11 cellular contexts compared by ENCODE assay signal in the genomic region with DNA sequence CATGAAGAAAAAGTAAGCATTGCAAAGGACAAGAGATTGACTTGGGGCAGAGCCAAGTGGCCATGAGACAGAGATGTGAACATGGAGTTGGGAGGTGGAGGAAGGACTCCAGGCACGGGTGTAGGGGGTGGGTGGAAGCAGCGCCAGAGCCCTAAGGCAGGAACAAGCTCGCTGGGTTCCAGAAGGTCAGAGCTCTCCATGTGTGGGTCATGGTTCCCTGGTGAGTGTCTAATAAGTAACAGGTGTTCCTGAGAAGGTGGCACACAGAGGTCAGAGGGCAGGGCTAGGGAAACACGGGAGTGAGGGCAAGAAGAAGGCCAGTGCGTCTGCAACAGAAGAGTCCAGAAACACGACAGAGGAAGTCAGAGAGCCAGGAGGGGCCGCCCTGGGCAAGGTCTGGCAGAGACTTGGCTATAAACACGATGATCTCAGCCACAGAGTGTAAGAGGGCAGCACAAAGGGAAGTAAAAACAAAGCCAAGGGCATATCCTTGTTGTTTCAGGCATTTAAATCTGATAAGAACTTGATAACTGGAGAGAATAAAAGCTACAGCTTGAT.
DNase-seq lines count a peak whose midpoint lies in the region; ATAC-seq and TF ChIP-seq lines count a peak whose summit lies in the region.
"Had no signal": no experiment of that assay in that cellular context is flagged by ENCODE, and none has a peak within 500 bp of the region (broad histone marks: within the 10 kb centered on the region; RNA-seq: fewer than 3 reads in every experiment).

No MANE protein-coding gene starts in this region.

- H3K27me3 Mint-ChIP-seq in mesothelial cell of epicardium (ENCODE audit: low read depth) (no peaks in the 10 kb centered on the region), GM23338 (ENCODE audit: insufficient read depth, low read depth, poor library complexity) (peaks cover 2% of the 10 kb centered on the region)

- H3K36me3 ChIP-seq in GM23338 (ENCODE audit: insufficient read depth) (no peaks in the 10 kb centered on the region), ovary (no peaks in the 10 kb centered on the region), suprapubic skin (no peaks in the 10 kb centered on the region)

- no peaks in the 10 kb centered on the region for H4K20me1 ChIP-seq in GM23338 (replicated peaks; ENCODE audit: insufficient read depth)

- TF ChIP-seq EP300 in ovary (IDR thresholded peaks at IDR 0.05) (no peak), suprapubic skin (IDR thresholded peaks at IDR 0.05) (no peak)

- H2AFZ ChIP-seq in GM23338: no peak overlapping the region

- H3K4me3 ChIP-seq in AG09309 (ENCODE audit: control insufficient read depth, low read depth, low read length) (no peak overlapping the region), GM23338 (no peak overlapping the region), ovary (no peak overlapping the region), suprapubic skin (no peak overlapping the region)

- H3K4me1 ChIP-seq in GM23338 (ENCODE audit: insufficient read depth) (0 out of 2 replicates have a peak, but pooled peaks cover 4% of the 10 kb centered on the region), ovary (ENCODE audit: insufficient read depth) (no peaks in the 10 kb centered on the region), suprapubic skin (peaks cover 10% of the 10 kb centered on the region)

- no peaks in the 10 kb centered on the region for H3F3A ChIP-seq in GM23338 (replicated peaks; ENCODE audit: low read depth)

- H3K4me1 Mint-ChIP-seq in mesothelial cell of epicardium (peaks cover 67% of the 10 kb centered on the region), GM23338 (no peaks in the 10 kb centered on the region; the same call in 2 of the 3 replicates)

- H3K9me2 ChIP-seq in GM23338 (ENCODE audit: insufficient read depth): no peaks in the 10 kb centered on the region

- H3K4me3 Mint-ChIP-seq in mesothelial cell of epicardium: no peak overlapping the region
- no peak overlapping the region for H3K4me3 Mint-ChIP-seq in GM23338
- H3K4me3 Mint-ChIP-seq: CD4-positive, CD25-positive, alpha-beta regulatory T cell had no signal

- H3K4me2 ChIP-seq in GM23338: no peak overlapping the region

- TF ChIP-seq POLR2A in ovary (IDR thresholded peaks at IDR 0.05) (no peak), suprapubic skin (IDR thresholded peaks at IDR 0.05) (no peak)

- intact Hi-C loops in ovary (cut with DNase I): no loop called here

- no peaks in the 10 kb centered on the region for H3K27me3 ChIP-seq in GM23338 (ENCODE audit: insufficient read depth)
- H3K27me3 ChIP-seq in ovary: no peaks in the 10 kb centered on the region
- H3K27me3 ChIP-seq in suprapubic skin: no peaks in the 10 kb centered on the region

- ATAC-seq in GM23338: no peak; the same call in 2 of the 3 replicates
- no peak for ATAC-seq in GM21825 (IDR thresholded peaks at IDR 0.05; ENCODE audit: unreplicated experiment)

- DNase-seq in AG09309 (ENCODE audit: low read depth) (no peak), NCI-H146 (lab: John Stamatoyannopoulos, UW) (peak; percentile 84), caudate nucleus (lab: John Stamatoyannopoulos, UW) (peak in 6 of 61 donors; percentile 6 to 17 (median 14)), mesothelial cell of epicardium (ENCODE audit: low spot score in 2 of 2, unreplicated experiment in 2 of 2) (no peak), GM23338 (ENCODE audit: low spot score) (no peak), ovary (no peak), suprapubic skin (ENCODE audit: low spot score in 2 of 2) (no peak)
- DNase-seq: activated CD4-positive, alpha-beta T cell treated with anti-CD3 and anti-CD28 coated beads, Interleukin-2, amount 50 U/mL, for 48 hours; CD4-positive, CD25-positive, alpha-beta regulatory T cell had no signal

- peak overlapping the region; percentile 85 for H3K27ac Mint-ChIP-seq in mesothelial cell of epicardium
- H3K27ac Mint-ChIP-seq in GM23338: no peak overlapping the region

- H3K27ac ChIP-seq in caudate nucleus (ENCODE audit: low read depth, low read length): peak overlapping the region; percentile 24
- H3K27ac ChIP-seq in GM23338 (ENCODE audit: low read depth): no peak overlapping the region
- no peak overlapping the region for H3K27ac ChIP-seq in ovary
- no peak overlapping the region for H3K27ac ChIP-seq in suprapubic skin
- H3K27ac ChIP-seq: epithelial cell of prostate had no signal

- H3K9me3 ChIP-seq in ovary (no peaks in the 10 kb centered on the region), suprapubic skin (no peaks in the 10 kb centered on the region)

- no peaks in the 10 kb centered on the region for H3K36me3 Mint-ChIP-seq in mesothelial cell of epicardium
- H3K36me3 Mint-ChIP-seq in GM23338 (ENCODE audit: low read depth): no peaks in the 10 kb centered on the region
- H3K36me3 Mint-ChIP-seq: CD4-positive, CD25-positive, alpha-beta regulatory T cell had no signal

- no peaks in the 10 kb centered on the region for H3K79me2 ChIP-seq in GM23338 (replicated peaks; ENCODE audit: insufficient read depth)

- H3K9me3 Mint-ChIP-seq in mesothelial cell of epicardium (no peaks in the 10 kb centered on the region), GM23338 (no peaks in the 10 kb centered on the region)
- H3K9me3 Mint-ChIP-seq: CD4-positive, CD25-positive, alpha-beta regulatory T cell had no signal

- WGBS in ovary, 3 donors: 48 to 57% (median 51%) methylated on average over 8 of the region's 8 CpGs
- 25% methylated on average over 8 of the region's 8 CpGs for WGBS in suprapubic skin

- peak; percentile 3 for TF ChIP-seq CTCF in AG09309 (IDR thresholded peaks at IDR 0.05; ENCODE audit: control insufficient read depth, insufficient read depth, low read depth, low read length, missing control alignments)
- no peak for TF ChIP-seq CTCF in mesothelial cell of epicardium (IDR thresholded peaks at IDR 0.05; ENCODE audit: unreplicated experiment)
- no peak for TF ChIP-seq CTCF in GM23338 (conservative IDR thresholded peaks at IDR 0.05; ENCODE audit: low read depth in 2 of 2)
- TF ChIP-seq CTCF in ovary (IDR thresholded peaks at IDR 0.05): no peak
- TF ChIP-seq CTCF in suprapubic skin (IDR thresholded peaks at IDR 0.05): no peak

TF ChIP-seq in GM23338, 12 proteins besides CTCF, POLR2A, EP300 and RAD21 (continues in another document):
- TF ChIP-seq, protein P1, sequence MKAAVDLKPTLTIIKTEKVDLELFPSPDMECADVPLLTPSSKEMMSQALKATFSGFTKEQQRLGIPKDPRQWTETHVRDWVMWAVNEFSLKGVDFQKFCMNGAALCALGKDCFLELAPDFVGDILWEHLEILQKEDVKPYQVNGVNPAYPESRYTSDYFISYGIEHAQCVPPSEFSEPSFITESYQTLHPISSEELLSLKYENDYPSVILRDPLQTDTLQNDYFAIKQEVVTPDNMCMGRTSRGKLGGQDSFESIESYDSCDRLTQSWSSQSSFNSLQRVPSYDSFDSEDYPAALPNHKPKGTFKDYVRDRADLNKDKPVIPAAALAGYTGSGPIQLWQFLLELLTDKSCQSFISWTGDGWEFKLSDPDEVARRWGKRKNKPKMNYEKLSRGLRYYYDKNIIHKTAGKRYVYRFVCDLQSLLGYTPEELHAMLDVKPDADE (IDR thresholded peaks at IDR 0.05): no peak
- TF ChIP-seq, protein P2, sequence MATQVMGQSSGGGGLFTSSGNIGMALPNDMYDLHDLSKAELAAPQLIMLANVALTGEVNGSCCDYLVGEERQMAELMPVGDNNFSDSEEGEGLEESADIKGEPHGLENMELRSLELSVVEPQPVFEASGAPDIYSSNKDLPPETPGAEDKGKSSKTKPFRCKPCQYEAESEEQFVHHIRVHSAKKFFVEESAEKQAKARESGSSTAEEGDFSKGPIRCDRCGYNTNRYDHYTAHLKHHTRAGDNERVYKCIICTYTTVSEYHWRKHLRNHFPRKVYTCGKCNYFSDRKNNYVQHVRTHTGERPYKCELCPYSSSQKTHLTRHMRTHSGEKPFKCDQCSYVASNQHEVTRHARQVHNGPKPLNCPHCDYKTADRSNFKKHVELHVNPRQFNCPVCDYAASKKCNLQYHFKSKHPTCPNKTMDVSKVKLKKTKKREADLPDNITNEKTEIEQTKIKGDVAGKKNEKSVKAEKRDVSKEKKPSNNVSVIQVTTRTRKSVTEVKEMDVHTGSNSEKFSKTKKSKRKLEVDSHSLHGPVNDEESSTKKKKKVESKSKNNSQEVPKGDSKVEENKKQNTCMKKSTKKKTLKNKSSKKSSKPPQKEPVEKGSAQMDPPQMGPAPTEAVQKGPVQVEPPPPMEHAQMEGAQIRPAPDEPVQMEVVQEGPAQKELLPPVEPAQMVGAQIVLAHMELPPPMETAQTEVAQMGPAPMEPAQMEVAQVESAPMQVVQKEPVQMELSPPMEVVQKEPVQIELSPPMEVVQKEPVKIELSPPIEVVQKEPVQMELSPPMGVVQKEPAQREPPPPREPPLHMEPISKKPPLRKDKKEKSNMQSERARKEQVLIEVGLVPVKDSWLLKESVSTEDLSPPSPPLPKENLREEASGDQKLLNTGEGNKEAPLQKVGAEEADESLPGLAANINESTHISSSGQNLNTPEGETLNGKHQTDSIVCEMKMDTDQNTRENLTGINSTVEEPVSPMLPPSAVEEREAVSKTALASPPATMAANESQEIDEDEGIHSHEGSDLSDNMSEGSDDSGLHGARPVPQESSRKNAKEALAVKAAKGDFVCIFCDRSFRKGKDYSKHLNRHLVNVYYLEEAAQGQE (IDR thresholded peaks at IDR 0.05; ENCODE audit: unreplicated experiment): no peak
- TF ChIP-seq ZNF331 (CRISPR knock-in tag; IDR thresholded peaks at IDR 0.05; ENCODE audit: low read depth) (no peak), EZH2 (IDR thresholded peaks at IDR 0.05; ENCODE audit: low read depth, unreplicated experiment) (no peak)
